ENCODE assay signal across 22 cellular contexts in genomic region chr11:116589402-116589801, GRCh38.
"Had no signal": no experiment of that assay in that cellular context is flagged by ENCODE, and none has a peak within 500 bp of the region (broad histone marks: within the 10 kb centered on the region; RNA-seq: fewer than 3 reads in every experiment).

No MANE protein-coding gene starts in this region.

- H3K36me3 ChIP-seq: MG63, SJSA1 had no signal

- H3K4me3 ChIP-seq: MG63, SJSA1, SK-N-MC had no signal

- ATAC-seq: HepG2 had no signal

- H3K27ac ChIP-seq: SJSA1, SK-N-MC had no signal

- H3K9me3 ChIP-seq: MG63, SJSA1 had no signal

- H3K4me1 ChIP-seq: SJSA1 had no signal

- H3K27me3 ChIP-seq: MG63, SJSA1 had no signal

- DNase-seq: IMR-90, Karpas-422, KG1, MG63, NCI-H1092 treated with DMSO at 0.1 percent for 48 hours, NCI-H1436 treated with DMSO at 0.1 percent for 48 hours, NCI-H1694, NCI-H187 treated with DMSO at 0.1 percent for 48 hours, NCI-H2029 treated with DMSO at 0.1 percent for 48 hours, NCI-H2107, NCI-H226, NCI-H446, NCI-H510A, NCI-H524 treated with DMSO at 0.1 percent for 48 hours, NCI-H69, NCI-H774, Right ventricle myocardium superior, RPMI8226, SIG-M5 had no signal
